Comparison of ENCODE assay signal across 1 cellular context in genomic region chr5:142817031-142817430, GRCh38.
TF ChIP-seq lines count a peak whose summit lies in the region.

No MANE protein-coding gene starts in this region.

TF ChIP-seq in IMR-90, 13 proteins besides CTCF, POLR2A, EP300 and RAD21:
- TF ChIP-seq CHD1 (IDR thresholded peaks at IDR 0.05; ENCODE audit: low read depth, low read length) (no peak), ELK1 (IDR thresholded peaks at IDR 0.05; ENCODE audit: borderline replicate concordance, low read depth, low read length) (no peak), SMC3 (IDR thresholded peaks at IDR 0.05; ENCODE audit: low read depth, low read length) (no peak), RCOR1 (IDR thresholded peaks at IDR 0.05; ENCODE audit: insufficient replicate concordance, low read length) (no peak), BHLHE40 (IDR thresholded peaks at IDR 0.05; ENCODE audit: low read depth, low read length) (no peak), MXI1 (IDR thresholded peaks at IDR 0.05; ENCODE audit: borderline replicate concordance, low read depth, low read length) (no peak), RFX5 (IDR thresholded peaks at IDR 0.05; ENCODE audit: low read depth, low read length) (no peak), FOS (IDR thresholded peaks at IDR 0.05; ENCODE audit: low read depth, low read length) (no peak)
